Comparison of ENCODE assay signal across 1 cellular context in genomic region chr14:50892255-50892654, GRCh38.
TF ChIP-seq lines count a peak whose summit lies in the region.

No MANE protein-coding gene starts in this region.

TF ChIP-seq in HepG2, 621 proteins besides CTCF, POLR2A, EP300 and RAD21 (continued from another document and continues in another):
- TF ChIP-seq NR0B2 (CRISPR knock-in tag; IDR thresholded peaks at IDR 0.05) (no peak), GFI1 (CRISPR knock-in tag; IDR thresholded peaks at IDR 0.05; ENCODE audit: borderline replicate concordance) (no peak), EED (CRISPR knock-in tag; IDR thresholded peaks at IDR 0.05) (no peak), ADNP (CRISPR knock-in tag; IDR thresholded peaks at IDR 0.05) (no peak), KAT8 (CRISPR knock-in tag; IDR thresholded peaks at IDR 0.05) (0 out of 2 replicates have a peak, but pooled peaks have one; percentile 23), ZBTB7A (CRISPR knock-in tag; IDR thresholded peaks at IDR 0.05) (no peak), ZNF17 (CRISPR knock-in tag; IDR thresholded peaks at IDR 0.05) (no peak), ZNF441 (CRISPR knock-in tag; IDR thresholded peaks at IDR 0.05; ENCODE audit: borderline replicate concordance) (no peak), NR2F6 (IDR thresholded peaks at IDR 0.05) (peak; percentile 61), NR2F6 (CRISPR knock-in tag; IDR thresholded peaks at IDR 0.05) (peak; percentile 84), MIXL1 (CRISPR knock-in tag; IDR thresholded peaks at IDR 0.05) (no peak), FOXA3 (CRISPR knock-in tag; IDR thresholded peaks at IDR 0.05) (0 out of 2 replicates have a peak, but pooled peaks have one; percentile 41), DNMT3B (CRISPR knock-in tag; conservative IDR thresholded peaks at IDR 0.05) (no peak), CREM (IDR thresholded peaks at IDR 0.05) (no peak), CREM (CRISPR knock-in tag; IDR thresholded peaks at IDR 0.05) (no peak), ZNF775 (CRISPR knock-in tag; IDR thresholded peaks at IDR 0.05; ENCODE audit: borderline replicate concordance) (no peak), NFKB2 (CRISPR knock-in tag; IDR thresholded peaks at IDR 0.05; ENCODE audit: borderline replicate concordance) (no peak), KLF6 (CRISPR knock-in tag; IDR thresholded peaks at IDR 0.05) (no peak), DDIT3 (CRISPR knock-in tag; IDR thresholded peaks at IDR 0.05) (no peak), ZNF296 (CRISPR knock-in tag; conservative IDR thresholded peaks at IDR 0.05) (no peak), PREB (CRISPR knock-in tag; IDR thresholded peaks at IDR 0.05) (no peak), TFE3 (CRISPR knock-in tag; IDR thresholded peaks at IDR 0.05) (no peak), ZSCAN29 (CRISPR knock-in tag; conservative IDR thresholded peaks at IDR 0.05) (no peak), ZNF672 (CRISPR knock-in tag; IDR thresholded peaks at IDR 0.05) (no peak), SATB2 (CRISPR knock-in tag; IDR thresholded peaks at IDR 0.05) (no peak), ATF6 (CRISPR knock-in tag; conservative IDR thresholded peaks at IDR 0.05) (no peak), MTA1 (CRISPR knock-in tag; IDR thresholded peaks at IDR 0.05; ENCODE audit: borderline replicate concordance) (no peak), DZIP1 (CRISPR knock-in tag; IDR thresholded peaks at IDR 0.05) (no peak), SNAPC5 (CRISPR knock-in tag; IDR thresholded peaks at IDR 0.05; ENCODE audit: borderline replicate concordance) (no peak), ZNF850 (CRISPR knock-in tag; conservative IDR thresholded peaks at IDR 0.05) (no peak), FOXM1 (CRISPR knock-in tag; IDR thresholded peaks at IDR 0.05) (no peak), POLR2G (IDR thresholded peaks at IDR 0.05; ENCODE audit: low read depth, low read length) (no peak), ZNF337 (CRISPR knock-in tag; IDR thresholded peaks at IDR 0.05; ENCODE audit: borderline replicate concordance, low read depth) (no peak), ZNF691 (CRISPR knock-in tag; IDR thresholded peaks at IDR 0.05; ENCODE audit: borderline replicate concordance, low read depth) (no peak), TRAFD1 (CRISPR knock-in tag; IDR thresholded peaks at IDR 0.05; ENCODE audit: borderline replicate concordance) (no peak), NFIC (IDR thresholded peaks at IDR 0.05; ENCODE audit: low read length) (no peak), RFX3 (CRISPR knock-in tag; IDR thresholded peaks at IDR 0.05) (no peak), ZUFSP (CRISPR knock-in tag; IDR thresholded peaks at IDR 0.05; ENCODE audit: borderline replicate concordance) (no peak), ZNF770 (CRISPR knock-in tag; IDR thresholded peaks at IDR 0.05) (no peak), NR1H2 (CRISPR knock-in tag; IDR thresholded peaks at IDR 0.05; ENCODE audit: borderline replicate concordance, low read depth) (no peak), CSRNP2 (CRISPR knock-in tag; conservative IDR thresholded peaks at IDR 0.05; ENCODE audit: low read depth) (no peak), ZBTB38 (CRISPR knock-in tag; IDR thresholded peaks at IDR 0.05) (no peak), ATM (IDR thresholded peaks at IDR 0.05; ENCODE audit: borderline replicate concordance) (no peak), THAP11 (CRISPR knock-in tag; IDR thresholded peaks at IDR 0.05) (no peak), BRD4 (CRISPR knock-in tag; IDR thresholded peaks at IDR 0.05) (no peak), HNRNPLL (IDR thresholded peaks at IDR 0.05; ENCODE audit: low read depth, low read length, poor library complexity, severe bottlenecking) (no peak), ZBTB37 (CRISPR knock-in tag; IDR thresholded peaks at IDR 0.05) (no peak), NFRKB (IDR thresholded peaks at IDR 0.05) (no peak), ZNF773 (CRISPR knock-in tag; IDR thresholded peaks at IDR 0.05; ENCODE audit: borderline replicate concordance) (no peak)
